11 cellular contexts compared by ENCODE assay signal in the genomic region with DNA sequence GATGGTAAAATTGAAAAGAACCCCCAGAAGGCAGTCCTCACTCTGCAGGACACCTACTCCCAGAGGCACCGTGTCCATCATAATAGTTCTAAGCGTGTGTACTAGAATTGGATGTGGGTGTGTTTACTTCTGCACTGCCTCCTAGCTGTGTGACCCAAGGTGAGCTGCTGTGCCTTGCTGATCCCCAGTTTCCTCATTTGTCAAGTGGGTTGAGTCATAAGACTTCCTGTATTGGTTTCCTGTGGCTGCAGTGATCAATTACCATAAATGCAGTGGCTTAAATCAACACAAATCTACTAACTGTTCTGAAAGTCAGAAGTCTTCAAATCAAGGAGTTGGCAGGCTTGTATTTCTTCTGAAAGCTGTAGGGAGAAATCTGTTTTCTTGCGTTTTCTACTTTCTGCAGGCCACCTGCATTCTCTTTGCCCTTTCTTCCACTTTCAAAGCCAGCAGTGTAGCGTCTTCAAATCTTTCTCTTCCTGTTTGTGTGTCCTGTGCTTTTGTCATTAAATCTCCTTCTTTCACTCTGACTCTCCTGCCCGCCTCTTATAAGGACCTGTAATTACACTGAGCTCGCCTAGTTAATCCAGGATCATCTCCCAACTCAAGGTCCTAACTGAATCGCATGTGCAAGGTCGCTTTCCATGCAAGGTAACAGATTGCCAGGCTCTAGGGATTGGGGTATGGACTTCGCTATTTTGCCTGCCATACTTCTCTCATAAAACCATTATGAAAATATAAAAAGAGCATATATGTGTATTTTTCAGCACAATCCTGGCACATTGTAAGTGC. TPM values are rescaled to one million over a fixed set of nuclear protein-coding genes. Genes with fewer than 3 reads are reported as not detected.
DNase-seq lines count a peak whose midpoint lies in the region; ATAC-seq lines count a peak whose summit lies in the region.
"Had no signal": no experiment of that assay in that cellular context is flagged by ENCODE, and none has a peak within 500 bp of the region (broad histone marks: within the 10 kb centered on the region; RNA-seq: fewer than 3 reads in every experiment).

No MANE protein-coding gene starts in this region.

- no peaks in the 10 kb centered on the region for H3K9me3 ChIP-seq in SK-N-MC (ENCODE audit: low read depth, low read length)
- H3K9me3 ChIP-seq in SJCRH30 (replicated peaks) = no peaks in the 10 kb centered on the region

- H3K4me3 ChIP-seq in SK-N-MC (no peak overlapping the region), SJCRH30 (no peak overlapping the region)

- no peak overlapping the region for H3K9ac ChIP-seq in SK-N-MC (ENCODE audit: insufficient read length)

- DNase-seq in Daoy (ENCODE audit: low read depth) (peak; percentile 30), SK-N-MC (ENCODE audit: low read depth, low spot score) (peak; percentile 22), SIG-M5 (lab: John Stamatoyannopoulos, UW) (no peak), posterior cingulate gyrus (no peak), SJCRH30 (no peak)
- DNase-seq: amygdala, NCI-H2227 treated with DMSO at 0.1 percent for 48 hours, T1000 had no signal

- peak; percentile 62 for ATAC-seq in GM21390 (IDR thresholded peaks at IDR 0.05; ENCODE audit: unreplicated experiment)
- peak; percentile 47 for ATAC-seq in esophagus mucosa
- ATAC-seq in HG03521 (IDR thresholded peaks at IDR 0.05; ENCODE audit: unreplicated experiment) = no peak

- no peaks in the 10 kb centered on the region for H3K27me3 ChIP-seq in SJCRH30

- intact Hi-C loops in posterior cingulate gyrus (cut with DNase I) = no loop called here

- H3K4me1 ChIP-seq in SJCRH30 = no peaks in the 10 kb centered on the region

- H3K27ac ChIP-seq in SK-N-MC (peak overlapping the region; percentile 27; the same call in 1 of the 2 replicates), SJCRH30 (no peak overlapping the region)

- no peaks in the 10 kb centered on the region for H3K36me3 ChIP-seq in SK-N-MC (ENCODE audit: insufficient read depth, low read length)
- H3K36me3 ChIP-seq in SJCRH30 = no peaks in the 10 kb centered on the region

RNA-seq across cellular contexts. Expression of gene RORA, which starts 59.0 kb away (rescaled TPM):
- total RNA-seq in Daoy (2014; rRNA removed; shearing (Covaris generic)) = 9.8 and 10.3 TPM in 2 replicates
- 20.7 TPM for total RNA-seq in esophagus mucosa
- total RNA-seq in SJCRH30 (2014; rRNA removed; shearing (Covaris generic)) = 19.2 and 28.6 TPM in 2 replicates

Comparison
In these comparisons a context has a peak if more than half of its experiments do, and no peak if none do; other contexts are left out.
1. DNase-seq: peak in Daoy (single experiment) and SK-N-MC (single experiment); none in SIG-M5 (single experiment), posterior cingulate gyrus (0 of 10) and SJCRH30 (0 of 2).